Comparison of ENCODE assay signal across 9 cellular contexts in the genomic region with DNA sequence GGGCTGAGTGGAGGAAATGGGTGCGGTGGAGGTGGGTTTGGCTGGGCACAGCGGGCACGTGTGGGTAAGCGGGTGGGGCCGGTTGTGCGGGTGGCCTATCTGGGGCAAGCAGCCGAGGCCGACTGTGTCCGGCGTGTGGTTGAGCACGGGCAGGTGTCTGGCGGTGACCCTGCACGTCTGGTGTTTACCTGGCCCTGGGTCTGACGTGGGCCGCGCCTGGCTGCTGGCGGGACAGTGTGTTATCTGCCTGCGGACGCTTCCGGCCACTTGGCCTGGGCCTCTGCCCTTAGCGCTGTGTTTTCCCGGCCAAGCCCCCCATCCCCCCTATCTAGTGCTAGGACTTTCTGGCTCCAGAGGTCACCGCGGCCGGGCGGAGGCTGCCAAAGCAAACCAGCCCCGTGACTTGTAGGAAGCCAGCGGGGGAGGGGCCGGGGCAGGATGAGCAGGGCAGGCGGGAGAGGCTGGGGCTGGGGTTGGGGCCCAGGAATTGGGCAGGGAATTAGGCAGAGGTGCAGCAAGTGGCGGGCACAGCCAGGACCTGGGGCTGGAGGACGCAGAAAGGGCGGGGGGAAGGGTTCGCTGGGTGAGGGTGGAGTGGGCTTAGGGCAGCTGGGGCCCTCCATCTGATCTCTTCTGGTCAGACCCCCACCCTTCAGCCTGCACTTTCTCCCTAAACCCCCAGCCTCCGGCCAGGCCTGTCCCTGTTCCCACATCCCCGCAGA. TPM values are rescaled to one million over a fixed set of nuclear protein-coding genes. Genes with fewer than 3 reads are reported as not detected.
DNase-seq lines count a peak whose midpoint lies in the region; ATAC-seq, FAIRE-seq and TF ChIP-seq lines count a peak whose summit lies in the region.
"Had no signal": no experiment of that assay in that cellular context is flagged by ENCODE, and none has a peak within 500 bp of the region (broad histone marks: within the 10 kb centered on the region; RNA-seq: fewer than 3 reads in every experiment).

No MANE protein-coding gene starts in this region.

- ATAC-seq in HG03520 (IDR thresholded peaks at IDR 0.05; ENCODE audit: unreplicated experiment) (no peak), HG02885 (IDR thresholded peaks at IDR 0.05; ENCODE audit: poor library complexity, unreplicated experiment) (no peak)

- no peaks in the 10 kb centered on the region for H3K79me1 ChIP-seq in H1 (ENCODE audit: low read depth, low read length)

- 21% methylated on average over 30 of the region's 36 CpGs; no CpG with 5 or more reads in 1 of the 2 experiments for WGBS in H1 (ENCODE audit: extremely low coverage in 1 of 2, insufficient coverage in 1 of 2, insufficient read length in 1 of 2, insufficient replicate concordance in 2 of 2, low coverage in 1 of 2, low lambda C conversion rate in 2 of 2, missing lambda C conversion rate in 1 of 2), 2 experiments
- WGBS in testis, 2 donors = 8 to 11% methylated on average over 27 to 33 of the region's 36 CpGs

- H3K4me3 ChIP-seq in ACC112 (ENCODE audit: low read depth, low read length) (no peak overlapping the region), H1 (ENCODE audit: extremely low read depth in 1 of 4, insufficient read depth in 2 of 4, low read depth in 3 of 4, low read length in 4 of 4) (peak overlapping the region; percentile 3 to 66 (median 20); a peak in 4 of 8 replicates), testis (no peak overlapping the region)

- H3K79me2 ChIP-seq in ACC112 (ENCODE audit: control insufficient read depth, insufficient read depth, low read length, unreplicated experiment) (no peaks in the 10 kb centered on the region), H1 (ENCODE audit: control insufficient read depth in 1 of 2, insufficient read depth in 2 of 2, low read length in 2 of 2) (peaks cover 0 to 12% of the 10 kb centered on the region in 2 experiments; a peak in 1 of 4 replicates)

- H3K4me2 ChIP-seq in H1 (ENCODE audit: insufficient read depth in 1 of 2, low read depth in 2 of 2, low read length in 2 of 2) = peak overlapping the region; percentile 79 to 83

- H3K23ac ChIP-seq in H1 (ENCODE audit: insufficient read length) = no peak overlapping the region

- H2AFZ ChIP-seq in ACC112 (ENCODE audit: low read length, unreplicated experiment) (peak overlapping the region; percentile 56), H1 (ENCODE audit: low read length) (no peak overlapping the region)

- H3K23me2 ChIP-seq in H1 (ENCODE audit: low read depth, low read length) = peaks cover 7% of the 10 kb centered on the region; the same call in 1 of the 2 replicates

- no peaks in the 10 kb centered on the region for H3K27me3 ChIP-seq in ACC112 (ENCODE audit: insufficient read depth, low read length)
- no peaks in the 10 kb centered on the region for H3K27me3 ChIP-seq in H1 (replicated peaks in 1 of 4; ENCODE audit: control insufficient read depth in 3 of 4, extremely low read depth in 1 of 4, insufficient read depth in 3 of 4, low read length in 3 of 4)
- H3K27me3 ChIP-seq in testis = no peaks in the 10 kb centered on the region

- peak overlapping the region; percentile 59 for H4K5ac ChIP-seq in H1 (ENCODE audit: insufficient read length, low read depth, low read length)

- no peak for TF ChIP-seq RAD21 in H1 (IDR thresholded peaks at IDR 0.05 in 1 of 2, conservative IDR thresholded peaks at IDR 0.05 in 1 of 2; ENCODE audit: low read depth in 2 of 2, low read length in 2 of 2)

- TF ChIP-seq POLR2A in H1 (IDR thresholded peaks at IDR 0.05; ENCODE audit: control extremely low read depth in 1 of 2, low read depth in 2 of 2, low read length in 2 of 2) = peak in 1 of 2 experiments; percentile 78; a peak in 2 of 3 replicates
- TF ChIP-seq POLR2A in testis (IDR thresholded peaks at IDR 0.05) = no peak

- peak overlapping the region; percentile 98 for H4K91ac ChIP-seq in H1 (replicated peaks; ENCODE audit: insufficient read length, low read length)

- 0 out of 3 replicates have a peak, but pooled peaks of 1 of the 2 experiments have one; percentile 16 for TF ChIP-seq EP300 in H1 (IDR thresholded peaks at IDR 0.05; ENCODE audit: borderline replicate concordance in 1 of 2, low read depth in 2 of 2, low read length in 2 of 2)

- H3K4me1 ChIP-seq in ACC112 (ENCODE audit: control insufficient read depth, insufficient read depth, low read length, unreplicated experiment) (peaks cover 6% of the 10 kb centered on the region), H1 (replicated peaks in 1 of 4; ENCODE audit: control insufficient read depth in 3 of 4, insufficient read depth in 4 of 4, low read length in 3 of 4) (peaks cover 5 to 39% (median 25%) of the 10 kb centered on the region in 4 experiments), testis (peaks cover 35% of the 10 kb centered on the region)

- TF ChIP-seq CTCF in H1 (IDR thresholded peaks at IDR 0.05; ENCODE audit: control extremely low read depth in 1 of 3, insufficient read depth in 1 of 3, low read depth in 1 of 3, low read length in 3 of 3) (no peak), testis (IDR thresholded peaks at IDR 0.05) (no peak)

- H2AK5ac ChIP-seq in H1 (ENCODE audit: low read depth, low read length) = 0 out of 2 replicates have a peak overlapping the region, but pooled peaks have one; percentile 10

- H4K8ac ChIP-seq in H1 (ENCODE audit: extremely low read depth, insufficient read depth, low read length) = peak overlapping the region; percentile 75

- H2BK120ac ChIP-seq in H1 (replicated peaks; ENCODE audit: low read depth, low read length) = peak overlapping the region; percentile 1

- no peak for FAIRE-seq in H1 (lab: Jason Lieb, UNC)

- H3K14ac ChIP-seq in H1 (ENCODE audit: insufficient read length) = no peak overlapping the region

- H3K9me3 ChIP-seq in H1 (ENCODE audit: insufficient read depth in 2 of 2, low read depth in 1 of 2, low read length in 1 of 2) = no peaks in the 10 kb centered on the region
- H3K9me3 ChIP-seq in testis = no peaks in the 10 kb centered on the region

- H3K18ac ChIP-seq in H1 (ENCODE audit: extremely low read depth, low read length) = peak overlapping the region; percentile 72

- peaks cover 2 to 5% of the 10 kb centered on the region in 2 experiments for H4K20me1 ChIP-seq in H1 (replicated peaks in 1 of 2; ENCODE audit: control insufficient read depth in 1 of 2, insufficient read depth in 2 of 2, low read length in 2 of 2)

- H2BK5ac ChIP-seq in H1 (ENCODE audit: low read depth, low read length) = peak overlapping the region; percentile 93; the same call in 1 of the 2 replicates

- H3K56ac ChIP-seq in H1 (replicated peaks; ENCODE audit: insufficient read length, low read depth, low read length) = peak overlapping the region; percentile 72

- intact Hi-C loops in testis (cut with DNase I; ENCODE audit: low total_unique reads) = no loop called here

- H3K27ac ChIP-seq in ACC112 (ENCODE audit: low read depth, low read length) (no peak overlapping the region), H1 (ENCODE audit: low read depth, low read length) (peak overlapping the region; percentile 80; the same call in 1 of the 2 replicates), testis (peak overlapping the region; percentile 50 to 78)

- peak overlapping the region; percentile 97 for H2BK12ac ChIP-seq in H1 (ENCODE audit: low read depth, low read length)

- H2BK20ac ChIP-seq in H1 (ENCODE audit: low read length) = 0 out of 2 replicates have a peak overlapping the region, but pooled peaks have one; percentile 90

- peak overlapping the region; percentile 10 for H3K4ac ChIP-seq in H1 (replicated peaks; ENCODE audit: insufficient read length, low read depth, low read length)

- CTCF ChIA-PET in H1 (lab: Charles Lee; ENCODE audit: partially characterized antibody) = interaction anchor here (0.7 to 3.7 kb wide), 2 partner anchors 8 to 95 kb away, joined by 4 to 36 read pairs; a partner anchor contains a TSS

- peak overlapping the region; percentile 95; the same call in 1 of the 2 replicates for H2BK15ac ChIP-seq in H1 (ENCODE audit: low read length)

- DNase-seq in H1 (ENCODE audit: low read depth in 1 of 2, low spot score in 2 of 2) (peak in 1 of 2 experiments; percentile 86), midbrain (lab: John Stamatoyannopoulos, UW) (peak; percentile 53), testis (peak; percentile 89), NCI-H2107 (lab: John Stamatoyannopoulos, UW) (no peak)

- POLR2A ChIA-PET in H1 (lab: Charles Lee; ENCODE audit: partially characterized antibody) = interaction anchor here (0.8 to 1.6 kb wide), 5 partner anchors 11 to 41 kb away, joined by 3 to 12 read pairs (median 5); a partner anchor contains a TSS

- H3K9ac ChIP-seq in H1 (replicated peaks in 1 of 4; ENCODE audit: extremely low read depth in 1 of 4, low read depth in 3 of 4, low read length in 3 of 4) = peak overlapping the region in 3 of 4 experiments; percentile 12 to 58 (median 56); a peak in 5 of 7 replicates

- H3K36me3 ChIP-seq in ACC112 (ENCODE audit: insufficient read depth, low read length) = no peaks in the 10 kb centered on the region
- no peaks in the 10 kb centered on the region; a peak in 1 of 8 replicates for H3K36me3 ChIP-seq in H1 (ENCODE audit: control insufficient read depth in 2 of 4, insufficient read depth in 4 of 4, low read length in 3 of 4)
- no peaks in the 10 kb centered on the region for H3K36me3 ChIP-seq in testis (ENCODE audit: low read depth, missing control alignments)

RNA-seq across cellular contexts. Expression of a gene that starts 0.5 kb away (rescaled TPM):
- not detected for polyA plus RNA-seq in PFSK-1 (2012; ENCODE audit: insufficient read length, low read depth)
- total RNA-seq in H1 (2021; fragmentation: NEBNext Ultra II Directional; extraction: Animal tissue kit (Norgen Biotek cat#: 25700)) = 12.3 and 14.7 TPM in 2 replicates
- 33.7 and 49.9 TPM in 2 replicates for polyA plus RNA-seq in H1 (2011; rRNA removed)
- 32.0 TPM for polyA plus RNA-seq in H1 (2011; cell fraction: cytosol; rRNA removed)
- polyA plus RNA-seq in H1 (2011; cell fraction: nucleus; rRNA removed) = 86.2 TPM
- polyA plus RNA-seq in H1 (2012, experiment 1 of 2) = 8.3 to 24.9 TPM (median 19.7 TPM) in 4 replicates
- polyA plus RNA-seq in H1 (2012, experiment 2 of 2) = 19.5 TPM
- polyA plus RNA-seq in H1 (2013, experiment 1 of 2) = 14.3 TPM
- polyA plus RNA-seq in H1 (2013, experiment 2 of 2) = 13.3 TPM
- 6.3 and 7.6 TPM in 2 replicates for polyA minus RNA-seq in H1 (2011; rRNA and poly(A)+ RNA removed)
- 16.4 TPM for polyA minus RNA-seq in H1 (2011; cell fraction: cytosol; rRNA and poly(A)+ RNA removed)
- polyA minus RNA-seq in H1 (2011; cell fraction: nucleus; rRNA and poly(A)+ RNA removed) = 19.0 TPM
- 1 to 10 TPM in 1 of 2 donors, under 1 TPM in 1; 0.79 to 1.7 TPM for total RNA-seq in testis
- polyA plus RNA-seq in testis (ENCODE audit: insufficient read depth, low read depth, low replicate concordance) = 8.2 TPM
- total RNA-seq: T-helper 2 cell treated with Interferon-gamma antibody and Interleukin-4, amounts not matched to agents 100 ng/mL and 5 ng/mL, for 36 hours had no signal

RNA-seq across cellular contexts. Expression of a gene that starts 10.7 kb away (rescaled TPM):
- not detected for polyA plus RNA-seq in PFSK-1 (2012; ENCODE audit: insufficient read length, low read depth)
- total RNA-seq in H1 (2021; fragmentation: NEBNext Ultra II Directional; extraction: Animal tissue kit (Norgen Biotek cat#: 25700)) = 3.3 and 3.5 TPM in 2 replicates
- 3.1 and 4.1 TPM in 2 replicates for polyA plus RNA-seq in H1 (2011; rRNA removed)
- polyA plus RNA-seq in H1 (2011; cell fraction: cytosol; rRNA removed) = 3.9 TPM
- 8.6 TPM for polyA plus RNA-seq in H1 (2011; cell fraction: nucleus; rRNA removed)
- 2.8 to 4.5 TPM (median 3.7 TPM) in 4 replicates for polyA plus RNA-seq in H1 (2012, experiment 1 of 2)
- polyA plus RNA-seq in H1 (2012, experiment 2 of 2) = 2.3 TPM
- 1.9 TPM for polyA plus RNA-seq in H1 (2013, experiment 1 of 2)
- polyA plus RNA-seq in H1 (2013, experiment 2 of 2) = 1.7 TPM
- 1.5 and 4.7 TPM in 2 replicates for polyA minus RNA-seq in H1 (2011; rRNA and poly(A)+ RNA removed)
- 3.4 TPM for polyA minus RNA-seq in H1 (2011; cell fraction: cytosol; rRNA and poly(A)+ RNA removed)
- 3.0 TPM for polyA minus RNA-seq in H1 (2011; cell fraction: nucleus; rRNA and poly(A)+ RNA removed)
- total RNA-seq in testis = 1 to 10 TPM; 3.5 to 6.6 TPM
- 7.5 TPM for polyA plus RNA-seq in testis (ENCODE audit: insufficient read depth, low read depth, low replicate concordance)

RNA-seq across cellular contexts. Expression of a gene that starts 40.9 kb away (rescaled TPM):
- 117 TPM for polyA plus RNA-seq in PFSK-1 (2012; ENCODE audit: insufficient read length, low read depth)
- 152 and 154 TPM in 2 replicates for total RNA-seq in H1 (2021; fragmentation: NEBNext Ultra II Directional; extraction: Animal tissue kit (Norgen Biotek cat#: 25700))
- polyA plus RNA-seq in H1 (2011; rRNA removed) (113 and 176 TPM in 2 replicates), testis (ENCODE audit: insufficient read depth, low read depth, low replicate concordance) (62.8 TPM)
- polyA plus RNA-seq in H1 (2011; cell fraction: cytosol; rRNA removed) = 103 TPM
- polyA plus RNA-seq in H1 (2011; cell fraction: nucleus; rRNA removed) = 333 TPM
- 101 to 139 TPM (median 129 TPM) in 4 replicates for polyA plus RNA-seq in H1 (2012, experiment 1 of 2)
- polyA plus RNA-seq in H1 (2012, experiment 2 of 2) = 109 TPM
- 139 TPM for polyA plus RNA-seq in H1 (2013, experiment 1 of 2)
- polyA plus RNA-seq in H1 (2013, experiment 2 of 2) = 137 TPM
- polyA minus RNA-seq in H1 (2011; rRNA and poly(A)+ RNA removed) = 113 and 127 TPM in 2 replicates
- polyA minus RNA-seq in H1 (2011; cell fraction: cytosol; rRNA and poly(A)+ RNA removed) = 87.8 TPM
- 91.4 TPM for polyA minus RNA-seq in H1 (2011; cell fraction: nucleus; rRNA and poly(A)+ RNA removed)
- total RNA-seq in testis = 10 to 100 TPM; 92.4 to 99.3 TPM

Comparison
In these comparisons a context has a peak if more than half of its experiments do, and no peak if none do; other contexts are left out.
1. H3K4me3 ChIP-seq: peak in H1 (4 of 4); none in ACC112 (single experiment) and testis (0 of 2).